8 cellular contexts compared by ENCODE assay signal in genomic region chr7:5692112-5692844, GRCh38.
DNase-seq lines count a peak whose midpoint lies in the region; ATAC-seq and TF ChIP-seq lines count a peak whose summit lies in the region.

No MANE protein-coding gene starts in this region.

- H3K36me3 Mint-ChIP-seq in nephron (ENCODE audit: low read depth), result peaks cover 8% of the 10 kb centered on the region

- H3K4me3 ChIP-seq in HEK293 (ENCODE audit: low read depth, low read length), result no peak overlapping the region
- H3K4me3 ChIP-seq in SJSA1, result peak overlapping the region; percentile 1; the same call in 1 of the 2 replicates
- H3K4me3 ChIP-seq in mesendoderm (ENCODE audit: low read length), result no peak overlapping the region

- H3K9me3 ChIP-seq in HEK293 (ENCODE audit: control insufficient read depth, insufficient read depth, low read depth, low read length) (no peaks in the 10 kb centered on the region), SJSA1 (replicated peaks) (no peaks in the 10 kb centered on the region)

- H3K23ac ChIP-seq in mesendoderm (ENCODE audit: low read length), result no peak overlapping the region

- H3K18ac ChIP-seq in mesendoderm (ENCODE audit: low read length), result no peak overlapping the region

- no peak overlapping the region for H3K56ac ChIP-seq in mesendoderm (ENCODE audit: low read length)

- H2AK5ac ChIP-seq in mesendoderm (ENCODE audit: low read length), result no peak overlapping the region

- DNase-seq in SJSA1 (ENCODE audit: low read depth in 1 of 2, low spot score in 2 of 2), result peak; percentile 75 to 89
- DNase-seq in mesendoderm, result no peak
- no peak for DNase-seq in KBM-7
- no peak for DNase-seq in NCI-H510A treated with DMSO at 0.1 percent for 48 hours (lab: John Stamatoyannopoulos, UW)
- DNase-seq in NCI-H1436 (lab: John Stamatoyannopoulos, UW), result no peak

- CTCF ChIA-PET in HEK293 (lab: Yijun Ruan, JAX), result interaction anchor here (0.6 to 2.8 kb wide), 7 partner anchors 10 to 198 kb away, joined by 3 to 22 read pairs (median 5); no protein-coding TSS in a partner anchor

- no peak overlapping the region for H3K4ac ChIP-seq in mesendoderm (ENCODE audit: low read depth, low read length)

- H2BK120ac ChIP-seq in mesendoderm (ENCODE audit: low read depth, low read length), result no peak overlapping the region

- no peak overlapping the region for H4K8ac ChIP-seq in mesendoderm (ENCODE audit: low read depth, low read length)

- H3K27me3 ChIP-seq in SJSA1 (replicated peaks), result no peaks in the 10 kb centered on the region
- H3K27me3 ChIP-seq in mesendoderm (ENCODE audit: insufficient read depth, low read length, poor library complexity), result no peaks in the 10 kb centered on the region

- H3K9ac ChIP-seq in mesendoderm (ENCODE audit: low read length), result no peak overlapping the region

- peak overlapping the region; percentile 10 to 16 (median 13) for H3K4me3 Mint-ChIP-seq in nephron

- peaks cover 13% of the 10 kb centered on the region; the same call in 1 of the 2 replicates for H3K4me1 ChIP-seq in HEK293 (ENCODE audit: control insufficient read depth, insufficient read depth, low read length)
- H3K4me1 ChIP-seq in SJSA1 (replicated peaks), result peaks cover 88% of the 10 kb centered on the region
- no peaks in the 10 kb centered on the region for H3K4me1 ChIP-seq in mesendoderm (ENCODE audit: control insufficient read depth, low read depth, low read length)

- H3K27ac ChIP-seq in HEK293 (ENCODE audit: extremely low read depth, low read depth, low read length), result no peak overlapping the region
- H3K27ac ChIP-seq in SJSA1, result peak overlapping the region; percentile 98
- H3K27ac ChIP-seq in mesendoderm (ENCODE audit: low read depth, low read length), result no peak overlapping the region

- H3K9me3 Mint-ChIP-seq in nephron, result no peaks in the 10 kb centered on the region

- H3K79me2 ChIP-seq in mesendoderm (ENCODE audit: control insufficient read depth, insufficient read depth, low read length), result no peaks in the 10 kb centered on the region

- no peak overlapping the region for H2BK15ac ChIP-seq in mesendoderm (replicated peaks; ENCODE audit: low read depth)

- H3K36me3 ChIP-seq in HEK293 (ENCODE audit: control insufficient read depth in 2 of 2, insufficient read depth in 1 of 2, low read length in 2 of 2) (peaks cover 0 to 25% of the 10 kb centered on the region in 2 experiments; a peak in 1 of 3 replicates), SJSA1 (peaks cover 14% of the 10 kb centered on the region; the same call in 1 of the 2 replicates), mesendoderm (ENCODE audit: control insufficient read depth, insufficient read depth, low read length) (no peaks in the 10 kb centered on the region)

- no peaks in the 10 kb centered on the region for H3K79me1 ChIP-seq in mesendoderm (ENCODE audit: low read length)

- TF ChIP-seq CTCF in HEK293 (tag by site-specific recombination; IDR thresholded peaks at IDR 0.05) (no peak), nephron (IDR thresholded peaks at IDR 0.05; ENCODE audit: unreplicated experiment in 3 of 3) (no peak)

- H3K4me1 Mint-ChIP-seq in nephron, result peaks cover 89% of the 10 kb centered on the region

- peak overlapping the region; percentile 90 to 99 (median 95) for H3K27ac Mint-ChIP-seq in nephron

- no CpG with 5 or more reads among the region's 14 CpGs for WGBS in mesendoderm (ENCODE audit: extremely low coverage, insufficient coverage, low lambda C conversion rate)

- H3K27me3 Mint-ChIP-seq in nephron (ENCODE audit: low read depth), result no peaks in the 10 kb centered on the region

- H3K4me2 ChIP-seq in mesendoderm (ENCODE audit: low read length), result no peak overlapping the region

- peak; percentile 81 for ATAC-seq in esophagus mucosa

- no peak overlapping the region for H2BK5ac ChIP-seq in mesendoderm (ENCODE audit: low read length)

- in situ Hi-C loops in KBM-7 (cut with MboI; ENCODE audit: low pct_unique_long_range_greater_than_20kb, low sequenced_read_pairs), result no loop called here

- no peak overlapping the region for H4K5ac ChIP-seq in mesendoderm (ENCODE audit: low read length)

- POLR2A ChIA-PET in HEK293 (lab: Yijun Ruan, JAX), result interaction anchor here (0.6 kb wide), 2 partner anchors 132 to 415 kb away, joined by 3 to 5 read pairs; no protein-coding TSS in a partner anchor

TF ChIP-seq in HEK293, 187 proteins besides CTCF, POLR2A, EP300 and RAD21:
- TF ChIP-seq ZBTB20 (tag by site-specific recombination; IDR thresholded peaks at IDR 0.05) (no peak), REST (tag by site-specific recombination; IDR thresholded peaks at IDR 0.05) (no peak), FEZF1 (tag by site-specific recombination; IDR thresholded peaks at IDR 0.05) (peak; percentile 43; the same call in 1 of the 2 replicates), ZBTB26 (tag by site-specific recombination; optimal IDR thresholded peaks at IDR 0.05) (no peak), HOXD13 (CRISPR knock-in tag; IDR thresholded peaks at IDR 0.05; ENCODE audit: borderline replicate concordance) (no peak)

Comparison
In these comparisons a context has a peak if more than half of its experiments do, and no peak if none do; other contexts are left out.
1. DNase-seq: peak in SJSA1 (2 of 2); none in mesendoderm (single experiment), KBM-7 (single experiment), NCI-H510A treated with DMSO at 0.1 percent for 48 hours (single experiment) and NCI-H1436 (single experiment).